ENCODE assay signal across 8 cellular contexts in the genomic region with DNA sequence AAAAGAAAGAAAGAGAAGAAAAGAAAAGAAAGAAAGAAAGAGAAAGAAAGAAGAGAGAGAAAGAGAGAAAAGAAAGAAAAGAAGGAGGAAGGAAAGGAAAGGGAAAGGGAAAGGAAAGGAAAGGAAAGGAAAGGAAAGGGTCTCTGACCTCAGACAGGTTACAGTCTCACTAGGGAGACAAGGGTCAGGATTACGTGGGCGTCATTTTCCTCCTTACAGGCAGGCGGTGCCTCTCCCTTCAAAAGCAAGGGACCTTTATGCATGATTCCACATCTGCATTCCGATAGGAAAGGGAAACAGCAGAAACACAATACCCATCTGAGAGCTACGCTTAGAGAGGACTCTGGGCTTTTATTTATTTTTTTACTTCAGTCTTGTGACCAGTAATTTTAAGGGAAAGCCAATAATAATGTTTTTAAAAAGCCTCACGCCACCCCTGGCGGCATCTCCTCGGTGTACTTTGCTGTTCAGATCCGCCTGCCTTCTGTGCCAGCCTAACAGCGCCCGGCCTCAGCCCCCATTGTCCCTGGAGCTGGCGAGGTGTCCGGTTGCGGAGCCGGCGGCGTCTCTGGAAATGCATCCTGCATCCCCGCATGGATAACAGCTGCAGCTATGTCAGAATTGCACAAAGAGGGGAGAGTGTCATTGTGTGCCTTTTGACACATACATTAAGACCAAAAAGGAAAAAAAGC. TPM values are rescaled to one million over a fixed set of nuclear protein-coding genes. Genes with fewer than 3 reads are reported as not detected.
DNase-seq lines count a peak whose midpoint lies in the region; ATAC-seq, FAIRE-seq and TF ChIP-seq lines count a peak whose summit lies in the region.

No MANE protein-coding gene starts in this region.

- no peaks in the 10 kb centered on the region for H3K9me3 ChIP-seq in pancreas

- peaks cover 26% of the 10 kb centered on the region for H4K20me1 ChIP-seq in GM23338 (replicated peaks; ENCODE audit: insufficient read depth)

- peak overlapping the region; percentile 53 for H3K4me3 ChIP-seq in GM23338
- H3K4me3 ChIP-seq in astrocyte of the cerebellum (ENCODE audit: low read depth, low read length): peak overlapping the region; percentile 54
- peak overlapping the region; percentile 26 to 89 (median 68) for H3K4me3 ChIP-seq in pancreas

- peak; percentile 84 for DNase-seq in 8988T
- peak; percentile 87 for DNase-seq in GM23338 (ENCODE audit: low spot score)
- peak; percentile 91 for DNase-seq in NCI-H69 (lab: John Stamatoyannopoulos, UW)
- no peak for DNase-seq in astrocyte of the cerebellum (ENCODE audit: low read depth)
- DNase-seq in left ventricle myocardium superior: peak; percentile 60
- DNase-seq in pancreas: peak in 1 of 6 donors; percentile 57
- no peak for DNase-seq in activated gamma-delta T cell (lab: John Stamatoyannopoulos, UW)

- H2AFZ ChIP-seq in GM23338: peak overlapping the region; percentile 82; the same call in 1 of the 2 replicates

- peaks cover 28% of the 10 kb centered on the region for H3K4me1 Mint-ChIP-seq in GM23338

- TF ChIP-seq CTCF in GM23338 (conservative IDR thresholded peaks at IDR 0.05; ENCODE audit: low read depth in 2 of 2): peak in 1 of 2 experiments; percentile 21; a peak in 1 of 4 replicates
- peak; percentile 21 for TF ChIP-seq CTCF in astrocyte of the cerebellum (IDR thresholded peaks at IDR 0.05; ENCODE audit: low read depth, low read length, missing control alignments)
- no peak for TF ChIP-seq CTCF in pancreas (IDR thresholded peaks at IDR 0.05)

- H3K4me2 ChIP-seq in GM23338: peak overlapping the region; percentile 79

- H3K36me3 ChIP-seq in GM23338 (ENCODE audit: insufficient read depth): no peaks in the 10 kb centered on the region
- H3K36me3 ChIP-seq in pancreas: no peaks in the 10 kb centered on the region

- H3K27ac ChIP-seq in GM23338 (ENCODE audit: low read depth) (no peak overlapping the region), pancreas (peak overlapping the region; percentile 1 to 93 (median 65))

- H3K27ac Mint-ChIP-seq in GM23338: peak overlapping the region; percentile 21; the same call in 1 of the 2 replicates

- ATAC-seq in GM23338 (peak; percentile 78), left ventricle myocardium superior (peak; percentile 66), pancreas (peak; percentile 12 to 32 (median 24)), HG03097 (IDR thresholded peaks at IDR 0.05; ENCODE audit: low FRiP score, unreplicated experiment) (no peak)

- in situ Hi-C loops in astrocyte of the cerebellum (cut with HindIII; ENCODE audit: low sequenced_read_pairs): loop anchor here (5.0 kb wide), 1 partner anchor 42 kb away; no protein-coding TSS in a partner anchor

- H3K9me3 Mint-ChIP-seq in GM23338: no peaks in the 10 kb centered on the region

- H3K79me2 ChIP-seq in GM23338 (replicated peaks; ENCODE audit: insufficient read depth): peaks cover 7% of the 10 kb centered on the region

- H3K27me3 Mint-ChIP-seq in GM23338 (ENCODE audit: insufficient read depth, low read depth, poor library complexity): peaks cover 37% of the 10 kb centered on the region

- no peaks in the 10 kb centered on the region for H3K9me2 ChIP-seq in GM23338 (ENCODE audit: insufficient read depth)

- intact Hi-C loops in left ventricle myocardium superior (cut with micrococcal nuclease): no loop called here
- intact Hi-C loops in pancreas (cut with DNase I): no loop called here

- H3K4me3 Mint-ChIP-seq in GM23338: peak overlapping the region; percentile 83

- H3K27me3 ChIP-seq in GM23338 (ENCODE audit: insufficient read depth) (peaks cover 38% of the 10 kb centered on the region), pancreas (no peaks in the 10 kb centered on the region)

- FAIRE-seq in pancreas (lab: Jason Lieb, UNC): no peak

- H3F3A ChIP-seq in GM23338 (replicated peaks; ENCODE audit: low read depth): peaks cover 4% of the 10 kb centered on the region; the same call in 1 of the 2 replicates

- 0% methylated on average over 18 of the region's 18 CpGs for WGBS in pancreas, 2 donors

- no peaks in the 10 kb centered on the region; the same call in 2 of the 3 replicates for H3K36me3 Mint-ChIP-seq in GM23338 (ENCODE audit: low read depth)

- H3K4me1 ChIP-seq in GM23338 (ENCODE audit: insufficient read depth) (peaks cover 9% of the 10 kb centered on the region), pancreas (peaks cover 15 to 24% (median 24%) of the 10 kb centered on the region in 3 donors)

TF ChIP-seq in GM23338, 12 proteins besides CTCF, POLR2A, EP300 and RAD21 (continues in another document):
- no peak for TF ChIP-seq STAT1 (IDR thresholded peaks at IDR 0.05; ENCODE audit: unreplicated experiment)
- no peak for TF ChIP-seq CREB1 (CRISPR knock-in tag; IDR thresholded peaks at IDR 0.05; ENCODE audit: low read depth)
- TF ChIP-seq, protein P1, sequence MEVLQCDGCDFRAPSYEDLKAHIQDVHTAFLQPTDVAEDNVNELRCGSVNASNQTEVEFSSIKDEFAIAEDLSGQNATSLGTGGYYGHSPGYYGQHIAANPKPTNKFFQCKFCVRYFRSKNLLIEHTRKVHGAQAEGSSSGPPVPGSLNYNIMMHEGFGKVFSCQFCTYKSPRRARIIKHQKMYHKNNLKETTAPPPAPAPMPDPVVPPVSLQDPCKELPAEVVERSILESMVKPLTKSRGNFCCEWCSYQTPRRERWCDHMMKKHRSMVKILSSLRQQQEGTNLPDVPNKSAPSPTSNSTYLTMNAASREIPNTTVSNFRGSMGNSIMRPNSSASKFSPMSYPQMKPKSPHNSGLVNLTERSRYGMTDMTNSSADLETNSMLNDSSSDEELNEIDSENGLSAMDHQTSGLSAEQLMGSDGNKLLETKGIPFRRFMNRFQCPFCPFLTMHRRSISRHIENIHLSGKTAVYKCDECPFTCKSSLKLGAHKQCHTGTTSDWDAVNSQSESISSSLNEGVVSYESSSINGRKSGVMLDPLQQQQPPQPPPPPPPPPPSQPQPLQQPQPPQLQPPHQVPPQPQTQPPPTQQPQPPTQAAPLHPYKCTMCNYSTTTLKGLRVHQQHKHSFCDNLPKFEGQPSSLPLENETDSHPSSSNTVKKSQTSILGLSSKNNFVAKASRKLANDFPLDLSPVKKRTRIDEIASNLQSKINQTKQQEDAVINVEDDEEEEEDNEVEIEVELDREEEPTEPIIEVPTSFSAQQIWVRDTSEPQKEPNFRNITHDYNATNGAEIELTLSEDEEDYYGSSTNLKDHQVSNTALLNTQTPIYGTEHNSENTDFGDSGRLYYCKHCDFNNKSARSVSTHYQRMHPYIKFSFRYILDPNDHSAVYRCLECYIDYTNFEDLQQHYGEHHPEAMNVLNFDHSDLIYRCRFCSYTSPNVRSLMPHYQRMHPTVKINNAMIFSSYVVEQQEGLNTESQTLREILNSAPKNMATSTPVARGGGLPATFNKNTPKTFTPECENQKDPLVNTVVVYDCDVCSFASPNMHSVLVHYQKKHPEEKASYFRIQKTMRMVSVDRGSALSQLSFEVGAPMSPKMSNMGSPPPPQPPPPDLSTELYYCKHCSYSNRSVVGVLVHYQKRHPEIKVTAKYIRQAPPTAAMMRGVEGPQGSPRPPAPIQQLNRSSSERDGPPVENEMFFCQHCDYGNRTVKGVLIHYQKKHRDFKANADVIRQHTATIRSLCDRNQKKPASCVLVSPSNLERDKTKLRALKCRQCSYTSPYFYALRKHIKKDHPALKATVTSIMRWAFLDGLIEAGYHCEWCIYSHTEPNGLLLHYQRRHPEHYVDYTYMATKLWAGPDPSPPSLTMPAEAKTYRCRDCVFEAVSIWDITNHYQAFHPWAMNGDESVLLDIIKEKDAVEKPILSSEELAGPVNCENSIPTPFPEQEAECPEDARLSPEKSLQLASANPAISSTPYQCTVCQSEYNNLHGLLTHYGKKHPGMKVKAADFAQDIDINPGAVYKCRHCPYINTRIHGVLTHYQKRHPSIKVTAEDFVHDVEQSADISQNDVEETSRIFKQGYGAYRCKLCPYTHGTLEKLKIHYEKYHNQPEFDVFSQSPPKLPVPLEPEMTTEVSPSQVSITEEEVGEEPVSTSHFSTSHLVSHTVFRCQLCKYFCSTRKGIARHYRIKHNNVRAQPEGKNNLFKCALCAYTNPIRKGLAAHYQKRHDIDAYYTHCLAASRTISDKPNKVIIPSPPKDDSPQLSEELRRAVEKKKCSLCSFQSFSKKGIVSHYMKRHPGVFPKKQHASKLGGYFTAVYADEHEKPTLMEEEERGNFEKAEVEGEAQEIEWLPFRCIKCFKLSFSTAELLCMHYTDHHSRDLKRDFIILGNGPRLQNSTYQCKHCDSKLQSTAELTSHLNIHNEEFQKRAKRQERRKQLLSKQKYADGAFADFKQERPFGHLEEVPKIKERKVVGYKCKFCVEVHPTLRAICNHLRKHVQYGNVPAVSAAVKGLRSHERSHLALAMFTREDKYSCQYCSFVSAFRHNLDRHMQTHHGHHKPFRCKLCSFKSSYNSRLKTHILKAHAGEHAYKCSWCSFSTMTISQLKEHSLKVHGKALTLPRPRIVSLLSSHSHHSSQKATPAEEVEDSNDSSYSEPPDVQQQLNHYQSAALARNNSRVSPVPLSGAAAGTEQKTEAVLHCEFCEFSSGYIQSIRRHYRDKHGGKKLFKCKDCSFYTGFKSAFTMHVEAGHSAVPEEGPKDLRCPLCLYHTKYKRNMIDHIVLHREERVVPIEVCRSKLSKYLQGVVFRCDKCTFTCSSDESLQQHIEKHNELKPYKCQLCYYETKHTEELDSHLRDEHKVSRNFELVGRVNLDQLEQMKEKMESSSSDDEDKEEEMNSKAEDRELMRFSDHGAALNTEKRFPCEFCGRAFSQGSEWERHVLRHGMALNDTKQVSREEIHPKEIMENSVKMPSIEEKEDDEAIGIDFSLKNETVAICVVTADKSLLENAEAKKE (CRISPR knock-in tag; IDR thresholded peaks at IDR 0.05): no peak
- no peak for TF ChIP-seq POLR2AphosphoS5 (IDR thresholded peaks at IDR 0.05; ENCODE audit: low read depth)
- no peak for TF ChIP-seq JUNB (IDR thresholded peaks at IDR 0.05; ENCODE audit: unreplicated experiment)

RNA-seq across cellular contexts. Expression of gene HIP1R, which starts 0.9 kb away (rescaled TPM):
- 19.9 and 22.1 TPM in 2 replicates for total RNA-seq in GM23338 (2014; rRNA removed; shearing (Covaris generic))
- polyA plus RNA-seq in GM23338 (2016; fragmentation: Nextera tagmentation; extraction: Ambion mirVana): 6.7 and 8.0 TPM in 2 replicates
- total RNA-seq in left ventricle myocardium superior: 27.4 TPM
- total RNA-seq in pancreas: 10 to 100 TPM; 41.0 to 96.3 (median 47.9) TPM
- 100 to 1,000 TPM; 158 to 206 TPM for polyA plus RNA-seq in pancreas

Comparison
In these comparisons a context has a peak if more than half of its experiments do, and no peak if none do; other contexts are left out.
1. DNase-seq: peak in 8988T (single experiment), GM23338 (single experiment), NCI-H69 (single experiment) and left ventricle myocardium superior (single experiment); none in astrocyte of the cerebellum (single experiment) and activated gamma-delta T cell (single experiment).
2. Peak in every context shown above with its lines, with median percentiles within 50 percentile points of each other: H3K4me3 ChIP-seq.